ENCODE assay signal across 28 cellular contexts in genomic region chr5:142754031-142754430, GRCh38. TPM values are rescaled to one million over a fixed set of nuclear protein-coding genes. Genes with fewer than 3 reads are reported as not detected.
DNase-seq lines count a peak whose midpoint lies in the region; ATAC-seq lines count a peak whose summit lies in the region.
"Had no signal": no experiment of that assay in that cellular context is flagged by ENCODE, and none has a peak within 500 bp of the region (broad histone marks: within the 10 kb centered on the region; RNA-seq: fewer than 3 reads in every experiment).

No MANE protein-coding gene starts in this region.

- H3K36me3 Mint-ChIP-seq in naive thymus-derived CD4-positive, alpha-beta T cell: no peaks in the 10 kb centered on the region
- H3K36me3 Mint-ChIP-seq: activated naive CD8-positive, alpha-beta T cell treated with anti-CD3 and anti-CD28 coated beads, Interleukin-2, amount 10 ng/mL, durations not matched to agents 7 days and 5 days had no signal

- intact Hi-C loops in Right ventricle myocardium inferior (cut with DNase I): no loop called here
- intact Hi-C loops in cardiac septum (cut with DNase I): loop anchor here (5.0 kb wide), 1 partner anchor 113 kb away; no protein-coding TSS in a partner anchor
- intact Hi-C loops in naive thymus-derived CD4-positive, alpha-beta T cell (cut with micrococcal nuclease): no loop called here

- peaks cover 0 to 2% (median 0%) of the 10 kb centered on the region in 5 donors for H3K27me3 Mint-ChIP-seq in naive thymus-derived CD4-positive, alpha-beta T cell

- H3K4me1 ChIP-seq in naive thymus-derived CD4-positive, alpha-beta T cell (ENCODE audit: control insufficient read depth in 2 of 2, insufficient read depth in 2 of 2, low read length in 2 of 2): no peaks in the 10 kb centered on the region

- no peak overlapping the region for H3K4me3 ChIP-seq in naive thymus-derived CD4-positive, alpha-beta T cell (ENCODE audit: low read length)
- H3K4me3 ChIP-seq: body of pancreas had no signal

- peak; percentile 58 for DNase-seq in Right ventricle myocardium inferior (ENCODE audit: missing footprints)
- DNase-seq in cardiac septum (ENCODE audit: low spot score): no peak
- DNase-seq in substantia nigra (lab: John Stamatoyannopoulos, UW): no peak
- no peak for DNase-seq in NCI-H526 (lab: John Stamatoyannopoulos, UW)
- DNase-seq in naive thymus-derived CD4-positive, alpha-beta T cell: no peak
- DNase-seq in NCI-H2029 treated with DMSO at 0.1 percent for 48 hours (lab: John Stamatoyannopoulos, UW): no peak
- DNase-seq: 8988T; activated CD4-positive, alpha-beta T cell treated with anti-CD3 and anti-CD28 coated beads for 48 hours; activated gamma-delta T cell; activated naive CD8-positive, alpha-beta T cell treated with anti-CD3 and anti-CD28 coated beads, Interleukin-2, amount 10 ng/mL, durations not matched to agents 7 days and 5 days; activated T-cell treated with anti-CD3 and anti-CD28 coated beads, Interleukin-2, amount 50 U/mL, for 1 hour; body of pancreas; DND-41; effector CD8-positive, alpha-beta T cell; HCEC 1CT; KG1; left colon; mesendoderm; MM.1S; NCI-H1417 treated with DMSO at 0.1 percent for 48 hours; NCI-H446 treated with DMSO at 0.1 percent for 48 hours; PC-3; posterior cingulate gyrus; SHP77; stimulated activated naive CD8-positive, alpha-beta T cell treated with anti-CD3 and anti-CD28 coated beads, Interleukin-15, Interleukin-2, amounts not matched to agents 100 U/mL and 50 U/mL, for 24 hours had no signal

- CTCF ChIA-PET in naive thymus-derived CD4-positive, alpha-beta T cell (lab: Charles Lee): interaction anchor here (0.7 to 11.8 kb wide), 6 partner anchors 9 to 134 kb away, joined by 3 to 178 read pairs (median 10); partner anchors contain the start of gene ARHGAP26

- H3K27me3 ChIP-seq in layer of hippocampus (ENCODE audit: control insufficient read depth, insufficient read depth, low read length): no peaks in the 10 kb centered on the region
- no peaks in the 10 kb centered on the region for H3K27me3 ChIP-seq in naive thymus-derived CD4-positive, alpha-beta T cell (ENCODE audit: control insufficient read depth in 2 of 2, insufficient read depth in 2 of 2, low read length in 2 of 2)
- H3K27me3 ChIP-seq: body of pancreas had no signal

- H3K9me3 Mint-ChIP-seq in naive thymus-derived CD4-positive, alpha-beta T cell: no peaks in the 10 kb centered on the region
- H3K9me3 Mint-ChIP-seq: activated naive CD8-positive, alpha-beta T cell treated with anti-CD3 and anti-CD28 coated beads, Interleukin-2, amount 10 ng/mL, durations not matched to agents 7 days and 5 days had no signal

- ATAC-seq in Right ventricle myocardium inferior (peak; percentile 75), GM18870 (IDR thresholded peaks at IDR 0.05; ENCODE audit: unreplicated experiment) (no peak)
- no peak for ATAC-seq in naive thymus-derived CD4-positive, alpha-beta T cell
- ATAC-seq: left colon; PC-3; stimulated activated naive CD8-positive, alpha-beta T cell treated with anti-CD3 and anti-CD28 coated beads, Interleukin-15, Interleukin-2, amounts not matched to agents 100 U/mL and 50 U/mL, for 24 hours had no signal

- H3K36me3 ChIP-seq in naive thymus-derived CD4-positive, alpha-beta T cell (ENCODE audit: control insufficient read depth in 2 of 3, insufficient read depth in 3 of 3, low read length in 3 of 3): no peaks in the 10 kb centered on the region

- H3K4me3 Mint-ChIP-seq in naive thymus-derived CD4-positive, alpha-beta T cell: no peak overlapping the region
- H3K4me3 Mint-ChIP-seq: activated naive CD8-positive, alpha-beta T cell treated with anti-CD3 and anti-CD28 coated beads, Interleukin-2, amount 10 ng/mL, durations not matched to agents 7 days and 5 days had no signal

- H3K27ac ChIP-seq in layer of hippocampus (ENCODE audit: low read depth, low read length) (peak overlapping the region; percentile 40), substantia nigra (ENCODE audit: low read depth, low read length, poor library complexity, severe bottlenecking) (peak overlapping the region; percentile 19)
- no peak overlapping the region for H3K27ac ChIP-seq in naive thymus-derived CD4-positive, alpha-beta T cell (ENCODE audit: low read depth, low read length)
- H3K27ac ChIP-seq: epithelial cell of prostate had no signal

- H3K27ac Mint-ChIP-seq in naive thymus-derived CD4-positive, alpha-beta T cell: peak overlapping the region in 1 of 9 donors; percentile 82
- H3K27ac Mint-ChIP-seq: activated naive CD8-positive, alpha-beta T cell treated with anti-CD3 and anti-CD28 coated beads, Interleukin-2, amount 10 ng/mL, durations not matched to agents 7 days and 5 days had no signal

- POLR2A ChIA-PET in naive thymus-derived CD4-positive, alpha-beta T cell (lab: Charles Lee): interaction anchor here (1.6 kb wide), 1 partner anchor 15 kb away, joined by 5 read pairs; no protein-coding TSS in a partner anchor

- H3K9me3 ChIP-seq in naive thymus-derived CD4-positive, alpha-beta T cell (ENCODE audit: control insufficient read depth in 2 of 3, low read length in 3 of 3): no peaks in the 10 kb centered on the region
- H3K9me3 ChIP-seq: body of pancreas had no signal

- peaks cover 0 to 23% (median 0%) of the 10 kb centered on the region in 7 donors for H3K4me1 Mint-ChIP-seq in naive thymus-derived CD4-positive, alpha-beta T cell

RNA-seq across cellular contexts. Expression of gene ARHGAP26, which starts 16.1 kb away (rescaled TPM):
- total RNA-seq in Right ventricle myocardium inferior (29.8 TPM), cardiac septum (32.0 TPM)
- total RNA-seq in naive thymus-derived CD4-positive, alpha-beta T cell: 100 to 1,000 TPM in 1 of 5 experiments, 10 to 100 TPM in 4; 20.1 to 123 (median 29.1) TPM
- 10 to 100 TPM; 10.5 to 12.9 TPM for polyA plus RNA-seq in naive thymus-derived CD4-positive, alpha-beta T cell
